In genomic region chr1:22910986-22911651, GRCh38 we compare ENCODE assay signal across 23 cellular contexts.
"Had no signal": no experiment of that assay in that cellular context is flagged by ENCODE, and none has a peak within 500 bp of the region (broad histone marks: within the 10 kb centered on the region; RNA-seq: fewer than 3 reads in every experiment).

No MANE protein-coding gene starts in this region.

- H3K27me3 Mint-ChIP-seq: activated CD8-positive, alpha-beta T cell treated with anti-CD3 and anti-CD28 coated beads for 36 hours; activated naive CD8-positive, alpha-beta T cell had no signal

- H3K4me1 Mint-ChIP-seq: WTC11 had no signal

- H3K9me3 Mint-ChIP-seq: activated CD8-positive, alpha-beta T cell treated with anti-CD3 and anti-CD28 coated beads for 36 hours; activated T-cell treated with anti-CD3 and anti-CD28 coated beads, Interleukin-2, amount 50 U/mL, for 4 hours; activated T-helper 17 cell treated with anti-CD3 and anti-CD28 coated beads, Interleukin-2, amount 50 U/mL, for 72 hours; WTC11 had no signal

- H3K4me3 Mint-ChIP-seq: activated CD8-positive, alpha-beta T cell treated with anti-CD3 and anti-CD28 coated beads for 36 hours; activated naive CD8-positive, alpha-beta T cell; activated T-cell treated with anti-CD3 and anti-CD28 coated beads, Interleukin-2, amount 50 U/mL, for 4 hours; activated T-helper 17 cell treated with anti-CD3 and anti-CD28 coated beads, Interleukin-2, amount 50 U/mL, for 72 hours; WTC11 had no signal

- H3K27ac Mint-ChIP-seq: activated CD8-positive, alpha-beta T cell treated with anti-CD3 and anti-CD28 coated beads for 36 hours; activated naive CD8-positive, alpha-beta T cell; activated T-helper 17 cell treated with anti-CD3 and anti-CD28 coated beads, Interleukin-2, amount 50 U/mL, for 72 hours; WTC11 had no signal

- ATAC-seq: activated CD8-positive, alpha-beta T cell treated with anti-CD3 and anti-CD28 coated beads for 36 hours; activated T-cell treated with anti-CD3 and anti-CD28 coated beads, Interleukin-2, amount 50 U/mL, for 4 hours; activated T-helper 17 cell treated with anti-CD3 and anti-CD28 coated beads, Interleukin-2, amount 50 U/mL, for 72 hours; esophagus mucosa; heart left ventricle; WTC11 had no signal

- H3K36me3 Mint-ChIP-seq: activated naive CD8-positive, alpha-beta T cell; WTC11 had no signal

- DNase-seq: activated CD4-positive, alpha-beta T cell treated with anti-CD3 and anti-CD28 coated beads for 48 hours; activated CD4-positive, alpha-beta T cell treated with anti-CD3 and anti-CD28 coated beads, Interleukin-2, amount 50 U/mL, for 1 hour; activated CD4-positive, alpha-beta T cell treated with anti-CD3 and anti-CD28 coated beads, Interleukin-2, amount 50 U/mL, for 48 hours; activated CD8-positive, alpha-beta memory T cell treated with anti-CD3 and anti-CD28 coated beads for 24 hours; activated CD8-positive, alpha-beta T cell treated with anti-CD3 and anti-CD28 coated beads for 36 hours; activated effector memory CD4-positive, alpha-beta T cell treated with Interleukin-2 at 50 U/mL for 16 hours; activated gamma-delta T cell treated with Interleukin-2 at 50 U/mL for 16 hours; activated naive CD4-positive, alpha-beta T cell treated with anti-CD3 and anti-CD28 coated beads, Interleukin-2, amount 50 U/mL, for 16 hours; activated naive CD4-positive, alpha-beta T cell treated with Interleukin-2 at 50 U/mL for 16 hours; activated T-cell treated with anti-CD3 and anti-CD28 coated beads, Interleukin-2, amount 50 U/mL, for 4 hours; amniotic stem cell; anterior cingulate cortex; brain microvascular endothelial cell; cortex of kidney; dermis blood vessel endothelial cell; effector CD8-positive, alpha-beta T cell; foreskin fibroblast; heart left ventricle; T-helper 2 cell had no signal
